In the genomic region with DNA sequence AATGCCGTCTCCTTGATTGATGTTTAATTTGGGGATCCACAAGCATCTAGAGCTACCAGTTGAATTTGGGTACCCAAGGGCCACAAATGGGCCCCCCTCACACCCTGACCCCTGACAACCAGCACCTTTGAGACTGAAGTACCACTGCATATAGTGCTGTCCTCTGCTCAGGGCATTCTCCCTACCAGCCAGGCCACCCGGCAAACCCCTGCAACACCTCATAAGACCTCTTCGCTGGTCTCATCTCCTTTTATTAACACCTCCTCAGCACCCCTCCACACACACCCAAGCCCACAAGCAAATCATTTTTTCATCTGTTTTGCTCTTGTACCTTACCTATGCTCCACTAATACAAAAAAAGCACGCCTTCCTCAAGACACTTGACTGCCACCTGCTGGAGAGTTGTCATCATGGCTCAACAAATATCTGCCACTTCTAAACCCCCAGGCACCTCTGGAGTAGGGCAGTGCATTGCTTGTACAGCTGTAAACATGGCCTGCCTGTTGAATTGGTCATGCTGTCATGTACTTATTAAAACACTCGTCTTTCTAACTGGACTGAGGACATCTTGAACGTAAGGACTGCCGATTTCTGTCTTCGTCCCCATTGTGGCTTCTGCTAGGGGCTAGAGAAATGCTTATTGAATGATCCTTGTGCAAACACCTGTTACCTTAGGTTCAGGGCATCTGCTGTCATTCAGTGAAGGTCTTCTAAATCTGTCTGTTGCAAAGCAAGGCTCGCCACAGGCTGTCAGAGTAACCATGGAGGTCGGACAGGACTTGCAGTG, we compare ENCODE assay signal across 7 cellular contexts.
DNase-seq lines count a peak whose midpoint lies in the region; ATAC-seq and TF ChIP-seq lines count a peak whose summit lies in the region.

No MANE protein-coding gene starts in this region.

- peak; percentile 79; the same call in 1 of the 2 replicates for TF ChIP-seq CTCF in GM12875 (IDR thresholded peaks at IDR 0.05; ENCODE audit: borderline replicate concordance, insufficient read depth, low read depth, low read length)

- H3K4me3 ChIP-seq in GM12875 (ENCODE audit: low read depth, low read length): no peak overlapping the region

- DNase-seq in NCI-H2196 (lab: John Stamatoyannopoulos, UW; ENCODE audit: unreplicated experiment) (peak; percentile 84), left kidney (ENCODE audit: low read depth, low spot score) (peak; percentile 91)
- DNase-seq in activated CD4-positive, CD25-positive, alpha-beta regulatory T cell treated with anti-CD3 and anti-CD28 coated beads, Interleukin-2, amount 50 U/mL, for 16 hours (ENCODE audit: low read depth, low spot score): peak; percentile 52
- peak; percentile 62 for DNase-seq in central memory CD4-positive, alpha-beta T cell
- peak; percentile 60 to 70 for DNase-seq in stimulated activated CD4-positive, alpha-beta T cell treated with anti-CD3 and anti-CD28 coated beads, Interleukin-4, amount 100 ng/mL, for 48 hours (ENCODE audit: low read depth in 2 of 2)

- ATAC-seq in HG02885 (IDR thresholded peaks at IDR 0.05; ENCODE audit: poor library complexity, unreplicated experiment): peak; percentile 46
